In genomic region chr2:65706376-65706775, GRCh38 we compare ENCODE assay signal across 22 cellular contexts.
DNase-seq lines count a peak whose midpoint lies in the region; ATAC-seq, FAIRE-seq and TF ChIP-seq lines count a peak whose summit lies in the region.
"Had no signal": no experiment of that assay in that cellular context is flagged by ENCODE, and none has a peak within 500 bp of the region (broad histone marks: within the 10 kb centered on the region; RNA-seq: fewer than 3 reads in every experiment).

No MANE protein-coding gene starts in this region.

- POLR2A ChIA-PET in RWPE1 (lab: Yijun Ruan, JAX; ENCODE audit: low non-redundant PET) = no interaction called here

- DNase-seq in EH (ENCODE audit: low read depth) = peak; percentile 38
- DNase-seq in amniotic epithelial cell (ENCODE audit: low read depth) = peak; percentile 59
- peak; percentile 61 to 81 for DNase-seq in fibroblast of lung (ENCODE audit: low read depth in 2 of 2)
- no peak for DNase-seq in RWPE1 (ENCODE audit: low spot score)
- no peak for DNase-seq in GM12891 (ENCODE audit: insufficient read length, low spot score)
- DNase-seq: Caco-2; CD4-positive, CD25-positive, alpha-beta regulatory T cell; CD8-positive, alpha-beta T cell; DMS153; DND-41; EL; GDM1; H9; HFFc6 had no signal

- no peak overlapping the region for H2AFZ ChIP-seq in fibroblast of lung (ENCODE audit: low read length)
- H2AFZ ChIP-seq: GM23338 had no signal

- H4K20me1 ChIP-seq in fibroblast of lung (ENCODE audit: control insufficient read depth, extremely low read depth, insufficient read depth, low read length) = no peaks in the 10 kb centered on the region
- H4K20me1 ChIP-seq: BLaER1 had no signal

- H3K27me3 ChIP-seq in fibroblast of lung (ENCODE audit: control insufficient read depth, insufficient read depth, low read length) = no peaks in the 10 kb centered on the region
- H3K27me3 ChIP-seq: BLaER1 had no signal

- no peak overlapping the region for H3K4me3 ChIP-seq in fibroblast of lung (replicated peaks in 1 of 4; ENCODE audit: control extremely low read depth in 1 of 4, insufficient read depth in 1 of 4, low read depth in 3 of 4, low read length in 4 of 4)
- H3K4me3 ChIP-seq: BLaER1, GM12878, GM23338 had no signal

- no peak for TF ChIP-seq CTCF in fibroblast of lung (conservative IDR thresholded peaks at IDR 0.05 in 1 of 2, IDR thresholded peaks at IDR 0.05 in 1 of 2; ENCODE audit: low read depth in 1 of 2, low read length in 2 of 2)
- TF ChIP-seq CTCF in RWPE1 (conservative IDR thresholded peaks at IDR 0.05; ENCODE audit: low read depth) = no peak

- ATAC-seq in HG03520 (IDR thresholded peaks at IDR 0.05; ENCODE audit: unreplicated experiment) = no peak
- ATAC-seq: CD8-positive, alpha-beta T cell; GM12878; GM23338 had no signal

- H3K9me3 ChIP-seq in fibroblast of lung (ENCODE audit: control insufficient read depth, insufficient read depth, low read depth, low read length) = no peaks in the 10 kb centered on the region
- H3K9me3 ChIP-seq: BLaER1, Caco-2 had no signal

- H3K36me3 ChIP-seq in fibroblast of lung (ENCODE audit: control insufficient read depth, insufficient read depth, low read length) = no peaks in the 10 kb centered on the region
- H3K36me3 ChIP-seq: BLaER1 had no signal

- H3K4me2 ChIP-seq in fibroblast of lung (ENCODE audit: extremely low read depth, insufficient read depth, low read length) = no peak overlapping the region
- H3K4me2 ChIP-seq: BLaER1, GM23338 had no signal

- H3K9ac ChIP-seq in fibroblast of lung (ENCODE audit: insufficient read depth, low read length) = no peak overlapping the region
- H3K9ac ChIP-seq: BLaER1 had no signal

- no peaks in the 10 kb centered on the region for H3K79me2 ChIP-seq in fibroblast of lung (ENCODE audit: control insufficient read depth, insufficient read depth, low read length)

- no peak for FAIRE-seq in GM12891 (lab: Jason Lieb, UNC)
- FAIRE-seq: A204.1, GM12878, GM18507 had no signal

- TF ChIP-seq POLR2A in GM12891 (IDR thresholded peaks at IDR 0.05; ENCODE audit: low read depth, low read length) = no peak

- H3K27ac ChIP-seq in fibroblast of lung (ENCODE audit: insufficient read depth, low read length) = no peak overlapping the region
- no peak overlapping the region for H3K27ac ChIP-seq in RWPE1
- H3K27ac ChIP-seq: 22Rv1, BLaER1, C4-2B had no signal

- CTCF ChIA-PET in RWPE1 (lab: Yijun Ruan, JAX) = no interaction called here

- no peaks in the 10 kb centered on the region for H3K4me1 ChIP-seq in fibroblast of lung (ENCODE audit: control insufficient read depth, extremely low read depth, insufficient read depth, low read length)
- H3K4me1 ChIP-seq: BLaER1, Caco-2 had no signal

TF ChIP-seq in GM12891, 5 proteins besides CTCF, POLR2A, EP300 and RAD21:
- TF ChIP-seq POLR2AphosphoS5 (IDR thresholded peaks at IDR 0.05; ENCODE audit: low read depth, low read length) = no peak
- no peak for TF ChIP-seq POU2F2 (IDR thresholded peaks at IDR 0.05; ENCODE audit: low read depth, low read length)
- no peak for TF ChIP-seq TAF1 (IDR thresholded peaks at IDR 0.05; ENCODE audit: low read depth, low read length)
- TF ChIP-seq PAX5 (IDR thresholded peaks at IDR 0.05; ENCODE audit: insufficient read depth, low read length, severe bottlenecking) = no peak

Comparison
In these comparisons a context has a peak if more than half of its experiments do, and no peak if none do; other contexts are left out.
1. DNase-seq: peak in EH (single experiment), amniotic epithelial cell (single experiment) and fibroblast of lung (2 of 2); none in RWPE1 (single experiment) and GM12891 (single experiment).